In genomic region chr3:26293351-26293750, GRCh38 we compare ENCODE assay signal across 9 cellular contexts.
"Had no signal": no experiment of that assay in that cellular context is flagged by ENCODE, and none has a peak within 500 bp of the region (broad histone marks: within the 10 kb centered on the region; RNA-seq: fewer than 3 reads in every experiment).

No MANE protein-coding gene starts in this region.

- H3K4me3 ChIP-seq: GM23248, HAP-1 had no signal

- H3K27me3 Mint-ChIP-seq: IgD-negative memory B cell had no signal

- H3K4me3 Mint-ChIP-seq: HFFc6, IgD-negative memory B cell had no signal

- H2AFZ ChIP-seq: GM23248 had no signal

- H3K27ac Mint-ChIP-seq: HFFc6, IgD-negative memory B cell had no signal

- DNase-seq: GM23248, GOT3, H7, HFFc6, KBM-7 had no signal

- FAIRE-seq: HepG2 had no signal

- H3K4me1 ChIP-seq: HAP-1 had no signal

- H3K36me3 ChIP-seq: HAP-1 had no signal

- H3K9ac ChIP-seq: GM23248 had no signal

- H3K27ac ChIP-seq: GM23248, HL-60 had no signal

- H3K4me1 Mint-ChIP-seq: IgD-negative memory B cell had no signal

- H3K36me3 Mint-ChIP-seq: IgD-negative memory B cell had no signal

- H3K9me3 ChIP-seq: HAP-1 had no signal
